ENCODE assay signal across 18 cellular contexts in the genomic region with DNA sequence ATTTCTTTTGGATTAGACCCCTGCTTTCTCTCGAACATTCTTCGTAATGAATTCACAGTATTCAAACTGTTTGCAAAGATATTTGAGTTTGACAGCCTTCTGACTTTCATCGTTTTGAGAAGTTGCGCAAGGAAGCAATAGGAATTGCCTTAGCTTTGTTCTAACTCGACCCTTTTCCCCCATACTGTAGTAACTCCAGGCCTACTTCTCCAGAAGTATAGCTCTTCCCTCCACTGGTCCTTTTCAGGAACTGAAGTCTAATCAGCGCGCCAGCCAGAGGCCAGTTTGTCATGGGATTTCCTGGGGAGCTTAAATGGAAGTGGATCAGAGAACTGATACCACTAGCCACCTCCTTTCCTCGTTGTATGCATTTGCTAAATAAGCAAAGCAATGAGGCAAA. TPM values are rescaled to one million over a fixed set of nuclear protein-coding genes. Genes with fewer than 3 reads are reported as not detected.
DNase-seq lines count a peak whose midpoint lies in the region; ATAC-seq and TF ChIP-seq lines count a peak whose summit lies in the region.
"Had no signal": no experiment of that assay in that cellular context is flagged by ENCODE, and none has a peak within 500 bp of the region (broad histone marks: within the 10 kb centered on the region; RNA-seq: fewer than 3 reads in every experiment).

No MANE protein-coding gene starts in this region.

- no peak overlapping the region for H3K56ac ChIP-seq in IMR-90 (ENCODE audit: extremely low read depth, insufficient read depth, low read length)

- ATAC-seq in IMR-90 (ENCODE audit: low read depth) (no peak), right lobe of liver (peak; percentile 41 to 79 (median 70)), HG02642 (IDR thresholded peaks at IDR 0.05; ENCODE audit: poor library complexity, unreplicated experiment) (no peak)

- no peak overlapping the region for H2BK15ac ChIP-seq in IMR-90 (ENCODE audit: low read depth, low read length)

- TSS peak; percentile 71 for BruUV-seq in IMR-90 (replicated peaks; lab: Mats Ljungman, UMichigan)

- H2BK20ac ChIP-seq in IMR-90 (ENCODE audit: low read depth, low read length): no peak overlapping the region

- POLR2A ChIA-PET in IMR-90 (lab: Charles Lee; ENCODE audit: unreplicated experiment): no interaction called here

- TF ChIP-seq CTCF in IMR-90 (conservative IDR thresholded peaks at IDR 0.05; ENCODE audit: low read depth, low read length) (no peak), right lobe of liver (IDR thresholded peaks at IDR 0.05) (no peak), hepatocyte (IDR thresholded peaks at IDR 0.05; ENCODE audit: poor library complexity) (no peak), chondrocyte (IDR thresholded peaks at IDR 0.05) (no peak)

- TF ChIP-seq RAD21 in IMR-90 (IDR thresholded peaks at IDR 0.05; ENCODE audit: low read length): no peak

- H3K36me3 ChIP-seq in IMR-90 (ENCODE audit: control insufficient read depth, insufficient read depth, low read length) (peaks cover 51% of the 10 kb centered on the region), right lobe of liver (peaks cover 0 to 39% (median 14%) of the 10 kb centered on the region in 4 donors), hepatocyte (replicated peaks; ENCODE audit: insufficient read depth, low read depth) (no peaks in the 10 kb centered on the region)

- no peak overlapping the region for H4K5ac ChIP-seq in IMR-90 (ENCODE audit: low read depth, low read length)

- peaks cover 27% of the 10 kb centered on the region for H4K20me1 ChIP-seq in IMR-90 (ENCODE audit: insufficient read depth, low read length)
- H4K20me1 ChIP-seq in hepatocyte (ENCODE audit: insufficient read depth, poor library complexity, severe bottlenecking): no peaks in the 10 kb centered on the region

- DNase-seq in Ammon's horn (ENCODE audit: low spot score): peak; percentile 49
- DNase-seq in IMR-90: no peak
- no peak for DNase-seq in right lobe of liver
- no peak for DNase-seq in NCI-H146 treated with DMSO at 0.1 percent for 48 hours (lab: John Stamatoyannopoulos, UW; ENCODE audit: unreplicated experiment)
- DNase-seq in hepatocyte (ENCODE audit: low spot score): no peak
- DNase-seq in chondrocyte (ENCODE audit: low spot score): no peak
- DNase-seq: activated CD4-positive, alpha-beta T cell treated with anti-CD3 and anti-CD28 coated beads, Interleukin-2, amount 50 U/mL, for 4 hours; DND-41; dorsolateral prefrontal cortex; H7; KBM-7; NCI-H1436; NCI-H510A treated with DMSO at 0.1 percent for 48 hours; stimulated activated CD4-positive, alpha-beta T cell treated with anti-CD3 and anti-CD28 coated beads, Interleukin-15, amount 100 ng/mL, for 24 hours; T-helper 1 cell had no signal

- H3K9me3 Mint-ChIP-seq in dendritic cell treated with granulocyte-macrophage colony-stimulating factor and Interleukin-4, amounts not matched to agents 40 ng/mL and 50 ng/mL, for 4 days: no peaks in the 10 kb centered on the region
- no peaks in the 10 kb centered on the region for H3K9me3 Mint-ChIP-seq in chondrocyte (ENCODE audit: low read depth)

- H3K27me3 Mint-ChIP-seq in dendritic cell treated with granulocyte-macrophage colony-stimulating factor and Interleukin-4, amounts not matched to agents 40 ng/mL and 50 ng/mL, for 4 days: no peaks in the 10 kb centered on the region
- no peaks in the 10 kb centered on the region for H3K27me3 Mint-ChIP-seq in chondrocyte (ENCODE audit: low read depth)

- no peak overlapping the region for H2BK120ac ChIP-seq in IMR-90 (ENCODE audit: low read depth, low read length)

- dilution Hi-C loops in IMR-90 (cut with HindIII; ENCODE audit: low sequenced_read_pairs, unreplicated experiment): no loop called here

- no peaks in the 10 kb centered on the region for H3K9me2 ChIP-seq in hepatocyte (replicated peaks; ENCODE audit: insufficient read depth)

- H3K9ac ChIP-seq in IMR-90 (ENCODE audit: low read depth, low read length): no peak overlapping the region

- no peak overlapping the region for H3K18ac ChIP-seq in IMR-90 (ENCODE audit: low read depth, low read length)

- TF ChIP-seq POLR2A in IMR-90 (IDR thresholded peaks at IDR 0.05; ENCODE audit: low read depth, low read length) (no peak), right lobe of liver (IDR thresholded peaks at IDR 0.05) (no peak)

- H3K9me1 ChIP-seq in IMR-90 (ENCODE audit: insufficient read depth, low read length): peaks cover 7% of the 10 kb centered on the region

- peaks cover 9% of the 10 kb centered on the region for H3K79me2 ChIP-seq in hepatocyte

- H3K9me3 ChIP-seq in IMR-90 (ENCODE audit: control insufficient read depth, insufficient read depth, low read length) (no peaks in the 10 kb centered on the region), right lobe of liver (no peaks in the 10 kb centered on the region), hepatocyte (ENCODE audit: low read depth) (peaks cover 3% of the 10 kb centered on the region)
- H3K9me3 ChIP-seq: suprapubic skin had no signal

- H3K4me1 Mint-ChIP-seq in dendritic cell treated with granulocyte-macrophage colony-stimulating factor and Interleukin-4, amounts not matched to agents 40 ng/mL and 50 ng/mL, for 4 days (ENCODE audit: low read depth): peaks cover 65% of the 10 kb centered on the region
- H3K4me1 Mint-ChIP-seq in chondrocyte (ENCODE audit: low read depth): peaks cover 8% of the 10 kb centered on the region

- no peak overlapping the region for H2AK9ac ChIP-seq in IMR-90 (replicated peaks; ENCODE audit: low read depth, low read length, poor library complexity)

- no peak overlapping the region for H3K23ac ChIP-seq in IMR-90 (ENCODE audit: low read depth, low read length)

- in situ Hi-C loops in IMR-90 (cut with MboI; ENCODE audit: low sequenced_read_pairs): loop anchor here (25.0 kb wide), 1 partner anchor 1184 kb away; a partner anchor contains a TSS

- H3K4me3 Mint-ChIP-seq in dendritic cell treated with granulocyte-macrophage colony-stimulating factor and Interleukin-4, amounts not matched to agents 40 ng/mL and 50 ng/mL, for 4 days: peak overlapping the region; percentile 17
- H3K4me3 Mint-ChIP-seq in chondrocyte (ENCODE audit: unreplicated experiment): no peak overlapping the region

- WGBS in IMR-90 (ENCODE audit: extremely low coverage in 2 of 2, insufficient read length in 1 of 2), 2 experiments: no CpG with 5 or more reads among the region's 8 CpGs
- WGBS in right lobe of liver (ENCODE audit: insufficient coverage, low coverage, low lambda C conversion rate, missing lambda C conversion rate): 64% methylated on average over 8 of the region's 8 CpGs
- WGBS in hepatocyte (ENCODE audit: low lambda C conversion rate, missing lambda C conversion rate): 89% methylated on average over 8 of the region's 8 CpGs

- no peak overlapping the region for H3K4ac ChIP-seq in IMR-90 (ENCODE audit: low read depth, low read length)

- peaks cover 66% of the 10 kb centered on the region for H3K36me3 Mint-ChIP-seq in dendritic cell treated with granulocyte-macrophage colony-stimulating factor and Interleukin-4, amounts not matched to agents 40 ng/mL and 50 ng/mL, for 4 days (ENCODE audit: low read depth)
- H3K36me3 Mint-ChIP-seq in chondrocyte (ENCODE audit: low read depth): peaks cover 47% of the 10 kb centered on the region

- no peak overlapping the region for H4K91ac ChIP-seq in IMR-90 (ENCODE audit: insufficient read depth, low read depth, low read length)

- no peak overlapping the region for H4K8ac ChIP-seq in IMR-90 (ENCODE audit: low read depth in 2 of 2, low read length in 2 of 2)

- H3K4me3 ChIP-seq in IMR-90 (ENCODE audit: insufficient read depth, low read depth, low read length): no peak overlapping the region
- H3K4me3 ChIP-seq in right lobe of liver: no peak overlapping the region
- no peak overlapping the region for H3K4me3 ChIP-seq in hepatocyte
- H3K4me3 ChIP-seq: dorsolateral prefrontal cortex, suprapubic skin had no signal

- H3K27ac Mint-ChIP-seq in dendritic cell treated with granulocyte-macrophage colony-stimulating factor and Interleukin-4, amounts not matched to agents 40 ng/mL and 50 ng/mL, for 4 days: peak overlapping the region; percentile 92
- H3K27ac Mint-ChIP-seq in chondrocyte (ENCODE audit: unreplicated experiment): no peak overlapping the region

- no peak overlapping the region for H3K27ac ChIP-seq in IMR-90 (ENCODE audit: insufficient read depth, low read length)
- no peak overlapping the region for H3K27ac ChIP-seq in right lobe of liver
- no peak overlapping the region for H3K27ac ChIP-seq in hepatocyte
- H3K27ac ChIP-seq: suprapubic skin had no signal

- H2BK5ac ChIP-seq in IMR-90 (ENCODE audit: low read depth, low read length, poor library complexity, severe bottlenecking): no peak overlapping the region

- H3K27me3 ChIP-seq in IMR-90 (ENCODE audit: control insufficient read depth, insufficient read depth, low read length) (no peaks in the 10 kb centered on the region), right lobe of liver (no peaks in the 10 kb centered on the region), hepatocyte (no peaks in the 10 kb centered on the region)
- H3K27me3 ChIP-seq: dorsolateral prefrontal cortex, suprapubic skin had no signal

- H3K4me1 ChIP-seq in IMR-90 (ENCODE audit: control insufficient read depth, insufficient read depth, low read length): peaks cover 2% of the 10 kb centered on the region; the same call in 1 of the 2 replicates
- no peaks in the 10 kb centered on the region for H3K4me1 ChIP-seq in right lobe of liver
- H3K4me1 ChIP-seq in hepatocyte (ENCODE audit: insufficient read depth): no peaks in the 10 kb centered on the region

- H3K14ac ChIP-seq in IMR-90 (replicated peaks; ENCODE audit: low read depth, low read length): no peak overlapping the region

- peaks cover 39 to 74% of the 10 kb centered on the region in 2 experiments for H3K79me1 ChIP-seq in IMR-90 (ENCODE audit: low read depth in 1 of 2, low read length in 2 of 2)

- H3K4me2 ChIP-seq in IMR-90 (ENCODE audit: low read depth, low read length) (no peak overlapping the region), hepatocyte (no peak overlapping the region)

- H2AFZ ChIP-seq in IMR-90 (replicated peaks; ENCODE audit: low read length, poor library complexity) (no peak overlapping the region), hepatocyte (no peak overlapping the region)

- H2AK5ac ChIP-seq in IMR-90 (ENCODE audit: low read depth, low read length): no peak overlapping the region

- CTCF ChIA-PET in IMR-90 (lab: Yijun Ruan, JAX): interaction anchor here (0.8 kb wide), 1 partner anchor 23 kb away, joined by 3 read pairs; no protein-coding TSS in a partner anchor

- intact Hi-C loops in IMR-90 (cut with micrococcal nuclease): no loop called here
- intact Hi-C loops in dendritic cell treated with granulocyte-macrophage colony-stimulating factor and Interleukin-4, amounts not matched to agents 40 ng/mL and 50 ng/mL, for 4 days (cut with micrococcal nuclease): loop anchor here (2.0 kb wide), 1 partner anchor 14 kb away; no protein-coding TSS in a partner anchor
- intact Hi-C loops in right lobe of liver (cut with DNase I): no loop called here

RNA-seq across cellular contexts. Expression of a gene that starts 28.0 kb away (rescaled TPM):
- 44.2 and 48.4 TPM in 2 replicates for total RNA-seq in IMR-90 (2012; rRNA removed)
- polyA plus RNA-seq in IMR-90 (2012; rRNA removed): 33.1 and 37.7 TPM in 2 replicates
- 22.5 and 26.0 TPM in 2 replicates for polyA plus RNA-seq in IMR-90 (2012; cell fraction: cytosol; rRNA removed)
- polyA plus RNA-seq in IMR-90 (2012; cell fraction: nucleus; rRNA removed; ENCODE audit: low replicate concordance): 15.0 and 38.4 TPM in 2 replicates
- total RNA-seq in right lobe of liver: 10 to 100 TPM in 5 of 6 experiments, 1 to 10 TPM in 1; 8.2 to 16.8 (median 14.2) TPM
- total RNA-seq in hepatocyte: 28.8 and 30.9 TPM in 2 replicates
- 22.9 and 26.7 TPM in 2 replicates for polyA plus RNA-seq in hepatocyte
- 42.9 to 49.4 TPM (median 46.1 TPM) in 3 replicates for total RNA-seq in chondrocyte

RNA-seq across cellular contexts. Expression of a gene that starts 49.3 kb away (rescaled TPM):
- total RNA-seq in IMR-90 (2012; rRNA removed): 19.9 and 71.1 TPM in 2 replicates
- polyA plus RNA-seq in IMR-90 (2012; rRNA removed): 46.0 and 49.5 TPM in 2 replicates
- polyA plus RNA-seq in IMR-90 (2012; cell fraction: cytosol; rRNA removed): 19.8 and 21.1 TPM in 2 replicates
- polyA plus RNA-seq in IMR-90 (2012; cell fraction: nucleus; rRNA removed; ENCODE audit: low replicate concordance): 49.8 and 64.8 TPM in 2 replicates
- 10 to 100 TPM; 15.8 to 35.7 (median 26.9) TPM for total RNA-seq in right lobe of liver
- 31.5 and 62.5 TPM in 2 replicates for total RNA-seq in hepatocyte
- 23.5 and 26.9 TPM in 2 replicates for polyA plus RNA-seq in hepatocyte
- total RNA-seq in chondrocyte: 25.2 to 34.8 TPM (median 26.7 TPM) in 3 replicates

Comparison
In these comparisons a context has a peak if more than half of its experiments do, and no peak if none do; other contexts are left out.
1. ATAC-seq: peak in right lobe of liver (4 of 4); none in IMR-90 (single experiment) and HG02642 (single experiment).